8 cellular contexts compared by ENCODE assay signal in the genomic region with DNA sequence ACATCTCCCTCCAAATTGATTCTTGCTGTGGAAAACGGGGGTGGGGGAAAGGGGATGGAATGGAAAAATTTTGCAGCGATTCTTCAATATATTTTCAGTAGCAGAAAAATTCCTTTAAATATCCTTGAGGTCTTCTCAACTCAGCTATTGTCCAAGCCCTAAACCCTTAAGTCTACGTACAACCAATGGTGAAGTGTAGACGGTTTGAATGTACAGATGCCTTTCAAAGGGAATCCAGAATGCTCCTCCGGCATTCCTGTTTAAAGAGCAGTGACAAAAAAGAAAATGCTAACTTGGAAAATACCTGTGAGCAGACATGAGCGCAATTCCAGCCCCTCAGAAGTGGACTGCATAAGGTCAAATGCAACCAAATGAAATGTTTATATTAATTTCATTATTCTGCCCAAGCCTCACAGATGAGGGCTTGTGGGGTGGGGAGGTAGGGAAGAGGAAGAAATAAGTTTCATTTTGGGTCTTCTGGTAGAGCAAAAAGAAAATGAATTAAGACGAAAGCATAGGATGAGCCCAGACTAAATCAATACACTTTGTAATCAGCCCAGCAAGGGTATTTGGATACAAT. TPM values are rescaled to one million over a fixed set of nuclear protein-coding genes. Genes with fewer than 3 reads are reported as not detected.
DNase-seq lines count a peak whose midpoint lies in the region; ATAC-seq and TF ChIP-seq lines count a peak whose summit lies in the region.

No MANE protein-coding gene starts in this region.

- H4K8ac ChIP-seq in trophoblast cell (ENCODE audit: low read depth, low read length) = no peak overlapping the region

- H3K27ac ChIP-seq in PC-3 (ENCODE audit: low read length) (no peak overlapping the region), esophagus squamous epithelium (peak overlapping the region; percentile 97 to 100 (median 98)), trophoblast cell (ENCODE audit: low read depth, low read length) (no peak overlapping the region)

- H3K4me2 ChIP-seq in PC-3 (ENCODE audit: low read length) (peak overlapping the region; percentile 85), trophoblast cell (ENCODE audit: low read length) (peak overlapping the region; percentile 37)

- H3K36me3 ChIP-seq in PC-3 (ENCODE audit: low read depth, low read length) = no peaks in the 10 kb centered on the region
- no peaks in the 10 kb centered on the region for H3K36me3 ChIP-seq in esophagus squamous epithelium
- H3K36me3 ChIP-seq in trophoblast cell (ENCODE audit: control insufficient read depth in 1 of 2, insufficient read depth in 2 of 2, low read length in 2 of 2) = no peaks in the 10 kb centered on the region

- no peak overlapping the region for H2BK12ac ChIP-seq in trophoblast cell (ENCODE audit: low read length)

- no peak overlapping the region for H4K12ac ChIP-seq in trophoblast cell (ENCODE audit: low read depth, low read length)

- TF ChIP-seq POLR2A in esophagus squamous epithelium (IDR thresholded peaks at IDR 0.05) = no peak

- H3F3A ChIP-seq in PC-3 (ENCODE audit: low read length, unreplicated experiment) = no peaks in the 10 kb centered on the region

- no peak overlapping the region for H3K23ac ChIP-seq in trophoblast cell (ENCODE audit: low read length)

- no peaks in the 10 kb centered on the region for H4K20me1 ChIP-seq in PC-3 (ENCODE audit: low read length)

- no peaks in the 10 kb centered on the region for H3K9me2 ChIP-seq in PC-3 (replicated peaks; ENCODE audit: low read length)

- H3K9ac ChIP-seq in PC-3 (ENCODE audit: low read length) (peak overlapping the region; percentile 83), trophoblast cell (ENCODE audit: low read length) (no peak overlapping the region)

- H2BK120ac ChIP-seq in trophoblast cell (ENCODE audit: insufficient read depth, low read length, poor library complexity) = no peak overlapping the region

- no peak for TF ChIP-seq CTCF in PC-3 (conservative IDR thresholded peaks at IDR 0.05; ENCODE audit: low read depth, low read length)
- TF ChIP-seq CTCF in esophagus squamous epithelium (IDR thresholded peaks at IDR 0.05) = no peak

- POLR2A ChIA-PET in PC-3 (lab: Charles Lee; ENCODE audit: unreplicated experiment) = interaction anchor here (0.6 kb wide), 1 partner anchor 84 kb away, joined by 3 read pairs; no protein-coding TSS in a partner anchor

- H3K79me1 ChIP-seq in trophoblast cell (ENCODE audit: low read length) = peaks cover 15% of the 10 kb centered on the region

- no peak overlapping the region for H2AK5ac ChIP-seq in trophoblast cell (ENCODE audit: low read length)

- no peak for ATAC-seq in PC-3

- no peak overlapping the region for H3K18ac ChIP-seq in trophoblast cell (ENCODE audit: low read length)

- no peak overlapping the region for H2BK5ac ChIP-seq in trophoblast cell (ENCODE audit: low read depth, low read length, poor library complexity)

- WGBS in esophagus squamous epithelium, 2 donors = 18 to 32% methylated on average over 7 of the region's 7 CpGs
- no CpG with 5 or more reads among the region's 7 CpGs for WGBS in trophoblast cell (ENCODE audit: extremely low coverage, insufficient coverage, insufficient read length)

- H3K14ac ChIP-seq in trophoblast cell (ENCODE audit: low read length) = no peak overlapping the region

- H2AFZ ChIP-seq in PC-3 (ENCODE audit: low read length) (peak overlapping the region; percentile 90), trophoblast cell (ENCODE audit: insufficient read depth, low read length, poor library complexity) (no peak overlapping the region)

- H3K4ac ChIP-seq in trophoblast cell (ENCODE audit: low read depth, low read length) = no peak overlapping the region

- intact Hi-C loops in PC-3 (cut with micrococcal nuclease) = loop anchor here (1.0 to 10.0 kb wide), 8 partner anchors 48 to 1046 kb away; no protein-coding TSS in a partner anchor
- intact Hi-C loops in esophagus squamous epithelium (cut with DNase I) = loop anchor here (5.0 to 10.0 kb wide), 2 partner anchors 138 to 506 kb away; no protein-coding TSS in a partner anchor

- H3K9me3 ChIP-seq in PC-3 (ENCODE audit: low read length) = no peaks in the 10 kb centered on the region
- no peaks in the 10 kb centered on the region for H3K9me3 ChIP-seq in esophagus squamous epithelium
- H3K9me3 ChIP-seq in trophoblast cell (ENCODE audit: insufficient read depth, low read depth, low read length) = no peaks in the 10 kb centered on the region

- H3K4me1 ChIP-seq in PC-3 (ENCODE audit: insufficient read depth, low read length) (peaks cover 49% of the 10 kb centered on the region), esophagus squamous epithelium (peaks cover 3 to 73% (median 11%) of the 10 kb centered on the region in 3 donors), trophoblast cell (ENCODE audit: control insufficient read depth in 1 of 2, insufficient read depth in 2 of 2, low read length in 2 of 2) (peaks cover 2 to 4% of the 10 kb centered on the region in 2 experiments)

- BruUV-seq in PC-3 (replicated peaks; lab: Mats Ljungman, UMichigan) = no TSS peak

- CTCF ChIA-PET in PC-3 (lab: Charles Lee) = no interaction called here

- H3K4me3 ChIP-seq in PC-3 (ENCODE audit: low read length) (peak overlapping the region; percentile 91), esophagus squamous epithelium (peak overlapping the region; percentile 57 to 94 (median 78)), trophoblast cell (ENCODE audit: low read depth, low read length) (no peak overlapping the region)

- H3K27me3 ChIP-seq in PC-3 (ENCODE audit: low read length) = no peaks in the 10 kb centered on the region
- no peaks in the 10 kb centered on the region for H3K27me3 ChIP-seq in esophagus squamous epithelium
- no peaks in the 10 kb centered on the region for H3K27me3 ChIP-seq in trophoblast cell (ENCODE audit: insufficient read depth, low read length)

- peak; percentile 16 for DNase-seq in EH (ENCODE audit: low read depth)
- no peak for DNase-seq in PC-3
- DNase-seq in esophagus squamous epithelium (lab: John Stamatoyannopoulos, UW) = no peak
- no peak for DNase-seq in trophoblast cell
- no peak for DNase-seq in kidney glomerular epithelial cell (lab: John Stamatoyannopoulos, UW)
- no peak for DNase-seq in MV-4-11 (lab: John Stamatoyannopoulos, UW)
- DNase-seq in COR-L47 (lab: John Stamatoyannopoulos, UW) = no peak
- no peak for DNase-seq in hippocampal formation (lab: John Stamatoyannopoulos, UW)

- no peak overlapping the region for H4K91ac ChIP-seq in trophoblast cell (ENCODE audit: low read depth, low read length)

- H3K79me2 ChIP-seq in PC-3 (ENCODE audit: low read length) (peaks cover 45% of the 10 kb centered on the region), trophoblast cell (ENCODE audit: control insufficient read depth, insufficient read depth, low read length, poor library complexity) (peaks cover 3% of the 10 kb centered on the region)

RNA-seq across cellular contexts. Expression of gene FOXP1, which starts 2.8 kb away (rescaled TPM):
- total RNA-seq in PC-3 (2014; rRNA removed) = 35.3 and 36.0 TPM in 2 replicates
- total RNA-seq in esophagus squamous epithelium = 100 to 1,000 TPM in 1 of 4 donors, 10 to 100 TPM in 3; 49.1 to 124 (median 61.1) TPM
- 17.6 and 17.8 TPM in 2 replicates for polyA plus RNA-seq in trophoblast cell (2013)

Comparison
In these comparisons a context has a peak if more than half of its experiments do, and no peak if none do; other contexts are left out.
1. H3K27ac ChIP-seq: peak in esophagus squamous epithelium (4 of 4); none in PC-3 (single experiment) and trophoblast cell (single experiment).